Comparison of ENCODE assay signal across 24 cellular contexts in the genomic region with DNA sequence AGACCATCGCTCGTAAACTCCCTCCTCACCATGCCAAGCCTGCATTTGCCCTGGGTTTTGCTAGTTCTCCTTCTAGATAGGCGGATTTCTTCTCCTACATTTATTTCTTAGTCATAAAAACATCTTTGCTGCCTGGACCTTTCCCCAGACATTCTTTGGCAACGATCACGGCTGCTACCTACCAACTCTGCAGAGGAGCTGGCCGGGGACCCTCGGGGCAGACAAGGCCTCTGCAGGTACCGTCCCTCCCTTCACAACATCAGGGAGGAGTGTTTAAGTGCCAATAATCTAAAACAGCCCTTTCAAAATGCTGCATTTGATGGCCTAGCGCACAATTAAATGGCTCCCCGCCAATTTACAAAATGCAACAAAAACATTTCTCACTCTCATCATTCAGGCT. TPM values are rescaled to one million over a fixed set of nuclear protein-coding genes. Genes with fewer than 3 reads are reported as not detected.
A peak's percentile ranks its signal among the peaks of the same experiment; 100 is the strongest.
DNase-seq lines count a peak whose midpoint lies in the region; ATAC-seq, FAIRE-seq and TF ChIP-seq lines count a peak whose summit lies in the region.
"Had no signal": no experiment of that assay in that cellular context is flagged by ENCODE, and none has a peak within 500 bp of the region (broad histone marks: within the 10 kb centered on the region; RNA-seq: fewer than 3 reads in every experiment).

No MANE protein-coding gene starts in this region.

- H3K4me1 ChIP-seq in left ventricle myocardium inferior: peaks cover 58% of the 10 kb centered on the region
- peaks cover 5 to 19% of the 10 kb centered on the region in 2 donors for H3K4me1 ChIP-seq in kidney (ENCODE audit: control insufficient read depth in 1 of 2, insufficient read depth in 1 of 2, low read depth in 1 of 2, low read length in 2 of 2)
- H3K4me1 ChIP-seq in transverse colon: peaks cover 35 to 51% (median 43%) of the 10 kb centered on the region in 4 donors
- H3K4me1 ChIP-seq: neural progenitor cell had no signal

- TF ChIP-seq EP300 in transverse colon (IDR thresholded peaks at IDR 0.05; ENCODE audit: low read depth): no peak

- intact Hi-C loops in left ventricle myocardium inferior (cut with micrococcal nuclease): no loop called here
- intact Hi-C loops in cardiac septum (cut with DNase I): no loop called here
- intact Hi-C loops in kidney (cut with DNase I): no loop called here
- intact Hi-C loops in transverse colon (cut with DNase I; ENCODE audit: low total_unique reads): no loop called here

- ATAC-seq in GM18873 (IDR thresholded peaks at IDR 0.05; ENCODE audit: low FRiP score, unreplicated experiment): no peak
- ATAC-seq in GM19463 (IDR thresholded peaks at IDR 0.05; ENCODE audit: unreplicated experiment): no peak
- ATAC-seq: heart right ventricle; K562; left lung; psoas muscle; stimulated activated memory B cell treated with anti-CD40 and anti-IgM and Interleukin-4, amounts not matched to agents 10 μg/mL and 1 μg/mL and 100 μg/mL, for 72 hours had no signal

- no peak for TF ChIP-seq CTCF in left ventricle myocardium inferior (IDR thresholded peaks at IDR 0.05; ENCODE audit: borderline replicate concordance)
- no peak for TF ChIP-seq CTCF in VCaP (conservative IDR thresholded peaks at IDR 0.05)
- TF ChIP-seq CTCF in kidney (IDR thresholded peaks at IDR 0.05; ENCODE audit: borderline replicate concordance, extremely low read depth, insufficient read depth): no peak
- no peak for TF ChIP-seq CTCF in transverse colon (IDR thresholded peaks at IDR 0.05)

- no peak for TF ChIP-seq POLR2A in transverse colon (IDR thresholded peaks at IDR 0.05)

- 74 to 77% methylated on average over 5 to 10 of the region's 10 CpGs for WGBS in transverse colon (ENCODE audit: low coverage in 1 of 2), 2 donors

- in situ Hi-C loops in transverse colon (cut with MboI; ENCODE audit: low pct_ligation_motif_present in 1 of 4, low pct_unique_long_range_greater_than_20kb in 1 of 4, low sequenced_read_pairs in 3 of 4): no loop called here

- H3K4me3 ChIP-seq in left ventricle myocardium inferior (no peak overlapping the region), kidney (ENCODE audit: low read length in 2 of 2) (no peak overlapping the region), transverse colon (no peak overlapping the region)
- H3K4me3 ChIP-seq: adrenal gland, heart right ventricle, K562, left lung, neural progenitor cell, psoas muscle, testis had no signal

- H3K9me3 ChIP-seq in left ventricle myocardium inferior (replicated peaks) (no peaks in the 10 kb centered on the region), kidney (ENCODE audit: control insufficient read depth in 1 of 2, low read length in 2 of 2) (no peaks in the 10 kb centered on the region), transverse colon (no peaks in the 10 kb centered on the region)
- H3K9me3 ChIP-seq: adrenal gland, heart right ventricle, left lung, psoas muscle, testis had no signal

- no peak overlapping the region for H3K9ac ChIP-seq in kidney (ENCODE audit: low read length in 2 of 2)
- H3K9ac ChIP-seq: neural progenitor cell had no signal

- H3K27ac ChIP-seq in left ventricle myocardium inferior (replicated peaks) (peak overlapping the region; percentile 55), VCaP (peak overlapping the region; percentile 34), kidney (ENCODE audit: low read depth in 2 of 2, low read length in 2 of 2) (no peak overlapping the region), transverse colon (peak overlapping the region in 3 of 4 donors; percentile 37 to 63 (median 54))
- H3K27ac ChIP-seq: C4-2B, left lung, neural progenitor cell, psoas muscle, testis had no signal

- H3K36me3 ChIP-seq in left ventricle myocardium inferior (peaks cover 60% of the 10 kb centered on the region), kidney (ENCODE audit: control insufficient read depth in 1 of 2, insufficient read depth in 2 of 2, low read length in 2 of 2) (peaks cover 39 to 55% of the 10 kb centered on the region in 2 donors), transverse colon (peaks cover 0 to 42% (median 12%) of the 10 kb centered on the region in 4 donors)
- H3K36me3 ChIP-seq: neural progenitor cell had no signal

- no peak for FAIRE-seq in kidney (lab: Jason Lieb, UNC)
- FAIRE-seq: K562, small intestine had no signal

- DNase-seq in left ventricle myocardium inferior (no peak), cardiac septum (ENCODE audit: low spot score) (no peak), kidney (peak; percentile 34), transverse colon (no peak), DMS 273 (lab: John Stamatoyannopoulos, UW; ENCODE audit: unreplicated experiment) (no peak)
- DNase-seq: caudate nucleus; GF-D8; HCEC 1CT; heart right ventricle; NCI-H146; NCI-H526 treated with DMSO at 0.1 percent for 48 hours; psoas muscle; small intestine; stimulated activated CD4-positive, alpha-beta T cell treated with anti-CD3 and anti-CD28 coated beads, Interleukin-2, amount 100 ng/mL, for 24 hours; testis had no signal

- H3K27me3 ChIP-seq in left ventricle myocardium inferior (ENCODE audit: low read depth) (no peaks in the 10 kb centered on the region), transverse colon (no peaks in the 10 kb centered on the region)
- H3K27me3 ChIP-seq: adrenal gland, heart right ventricle, left lung, neural progenitor cell, testis had no signal

RNA-seq across cellular contexts. Expression of a gene that starts 34.4 kb away (rescaled TPM):
- 14.9 TPM for total RNA-seq in left ventricle myocardium inferior
- total RNA-seq in cardiac septum: 18.0 TPM
- 40.5 TPM for total RNA-seq in kidney
- 8.1 TPM for polyA plus RNA-seq in kidney (ENCODE audit: insufficient read depth, low read depth, low replicate concordance)
- total RNA-seq in transverse colon: 10 to 100 TPM; 43.4 to 70.5 (median 50.3) TPM

Comparison
In these comparisons a context has a peak if more than half of its experiments do, and no peak if none do; other contexts are left out.
1. H3K27ac ChIP-seq: peak in left ventricle myocardium inferior (single experiment), VCaP (single experiment) and transverse colon (3 of 4); none in kidney (0 of 2).